Comparison of ENCODE assay signal across 8 cellular contexts in genomic region chr16:11251525-11252481, GRCh38. TPM values are rescaled to one million over a fixed set of nuclear protein-coding genes. Genes with fewer than 3 reads are reported as not detected.
DNase-seq lines count a peak whose midpoint lies in the region; ATAC-seq and TF ChIP-seq lines count a peak whose summit lies in the region.

No MANE protein-coding gene starts in this region.

- CTCF ChIA-PET in HEK293 (lab: Yijun Ruan, JAX) = interaction anchor here (1.6 kb wide), 1 partner anchor 298 kb away, joined by 5 read pairs; no protein-coding TSS in a partner anchor

- POLR2A ChIA-PET in HEK293 (lab: Yijun Ruan, JAX) = interaction anchor here (0.5 kb wide), 1 partner anchor 95 kb away, joined by 6 read pairs; no protein-coding TSS in a partner anchor

- H3K36me3 ChIP-seq in HEK293 (ENCODE audit: control insufficient read depth in 2 of 2, insufficient read depth in 1 of 2, low read length in 2 of 2) = no peaks in the 10 kb centered on the region
- H3K36me3 ChIP-seq in gastrocnemius medialis = no peaks in the 10 kb centered on the region

- H3K27ac ChIP-seq in HEK293 (ENCODE audit: extremely low read depth, low read depth, low read length) (no peak overlapping the region), foreskin keratinocyte (no peak overlapping the region), gastrocnemius medialis (no peak overlapping the region)

- H3K4me3 ChIP-seq in HEK293 (ENCODE audit: low read depth, low read length) (no peak overlapping the region), fibroblast of villous mesenchyme (ENCODE audit: low read depth, low read length) (peak overlapping the region; percentile 76), gastrocnemius medialis (no peak overlapping the region)

- intact Hi-C loops in gastrocnemius medialis (cut with DNase I; ENCODE audit: low total_unique reads) = loop anchor here (10.0 kb wide), 1 partner anchor 507 kb away; the partner anchor contains the start of gene NUBP1

- H3K27me3 ChIP-seq in foreskin keratinocyte (no peaks in the 10 kb centered on the region), gastrocnemius medialis (no peaks in the 10 kb centered on the region)

- TF ChIP-seq CTCF in HEK293 (tag by site-specific recombination; IDR thresholded peaks at IDR 0.05) = no peak
- TF ChIP-seq CTCF in fibroblast of villous mesenchyme (IDR thresholded peaks at IDR 0.05; ENCODE audit: insufficient read depth, low read depth, low read length) = no peak
- no peak for TF ChIP-seq CTCF in foreskin keratinocyte (conservative IDR thresholded peaks at IDR 0.05)
- TF ChIP-seq CTCF in gastrocnemius medialis (IDR thresholded peaks at IDR 0.05 in 4 of 5, conservative IDR thresholded peaks at IDR 0.05 in 1 of 5) = no peak

- H3K9me3 ChIP-seq in HEK293 (ENCODE audit: control insufficient read depth, insufficient read depth, low read depth, low read length) = no peaks in the 10 kb centered on the region
- no peaks in the 10 kb centered on the region for H3K9me3 ChIP-seq in gastrocnemius medialis

- H3K4me1 ChIP-seq in HEK293 (ENCODE audit: control insufficient read depth, insufficient read depth, low read length) = peaks cover 2% of the 10 kb centered on the region; the same call in 1 of the 2 replicates
- H3K4me1 ChIP-seq in foreskin keratinocyte = peaks cover 5% of the 10 kb centered on the region
- peaks cover 7% of the 10 kb centered on the region in 2 donors for H3K4me1 ChIP-seq in gastrocnemius medialis

- in situ Hi-C loops in gastrocnemius medialis (cut with MboI; ENCODE audit: low sequenced_read_pairs in 4 of 4) = no loop called here

- peak; percentile 67 for DNase-seq in activated CD8-positive, alpha-beta memory T cell treated with anti-CD3 and anti-CD28 coated beads, Interleukin-2, amount 50 U/mL, for 1 hour (ENCODE audit: extremely low read depth)
- DNase-seq in fibroblast of villous mesenchyme (ENCODE audit: low read depth) (peak; percentile 65), foreskin keratinocyte (no peak), gastrocnemius medialis (no peak)
- peak; percentile 66 for DNase-seq in stimulated activated CD8-positive, alpha-beta memory T cell treated with anti-CD3 and anti-CD28 coated beads, Interleukin-7, amount 100 ng/mL, for 24 hours (ENCODE audit: low read depth)

- ATAC-seq in foreskin keratinocyte (no peak), esophagus mucosa (no peak), GM18907 (IDR thresholded peaks at IDR 0.05; ENCODE audit: unreplicated experiment) (no peak), gastrocnemius medialis (no peak)

- no peak for TF ChIP-seq POLR2A in gastrocnemius medialis (IDR thresholded peaks at IDR 0.05)

TF ChIP-seq in HEK293, 187 proteins besides CTCF, POLR2A, EP300 and RAD21 (continues in another document):
- TF ChIP-seq ZNF112 (tag by site-specific recombination; IDR thresholded peaks at IDR 0.05) (no peak), ZNF416 (tag by site-specific recombination; IDR thresholded peaks at IDR 0.05) (no peak), ZBTB44 (tag by site-specific recombination; IDR thresholded peaks at IDR 0.05) (no peak), KLF9 (tag by site-specific recombination; IDR thresholded peaks at IDR 0.05; ENCODE audit: low read depth) (no peak), ZNF2 (tag by site-specific recombination; IDR thresholded peaks at IDR 0.05) (no peak), PBX3 (CRISPR knock-in tag; IDR thresholded peaks at IDR 0.05) (no peak), ZNF292 (tag by site-specific recombination; IDR thresholded peaks at IDR 0.05; ENCODE audit: borderline replicate concordance, low read depth) (no peak), ZNF169 (tag by site-specific recombination; IDR thresholded peaks at IDR 0.05) (no peak), ZNF433 (tag by site-specific recombination; IDR thresholded peaks at IDR 0.05; ENCODE audit: low read depth) (no peak), REPIN1 (tag by site-specific recombination; IDR thresholded peaks at IDR 0.05; ENCODE audit: low read depth) (no peak), KLF16 (tag by site-specific recombination; IDR thresholded peaks at IDR 0.05) (no peak), ZNF23 (tag by site-specific recombination; IDR thresholded peaks at IDR 0.05; ENCODE audit: borderline replicate concordance) (no peak)
- TF ChIP-seq, protein P1, sequence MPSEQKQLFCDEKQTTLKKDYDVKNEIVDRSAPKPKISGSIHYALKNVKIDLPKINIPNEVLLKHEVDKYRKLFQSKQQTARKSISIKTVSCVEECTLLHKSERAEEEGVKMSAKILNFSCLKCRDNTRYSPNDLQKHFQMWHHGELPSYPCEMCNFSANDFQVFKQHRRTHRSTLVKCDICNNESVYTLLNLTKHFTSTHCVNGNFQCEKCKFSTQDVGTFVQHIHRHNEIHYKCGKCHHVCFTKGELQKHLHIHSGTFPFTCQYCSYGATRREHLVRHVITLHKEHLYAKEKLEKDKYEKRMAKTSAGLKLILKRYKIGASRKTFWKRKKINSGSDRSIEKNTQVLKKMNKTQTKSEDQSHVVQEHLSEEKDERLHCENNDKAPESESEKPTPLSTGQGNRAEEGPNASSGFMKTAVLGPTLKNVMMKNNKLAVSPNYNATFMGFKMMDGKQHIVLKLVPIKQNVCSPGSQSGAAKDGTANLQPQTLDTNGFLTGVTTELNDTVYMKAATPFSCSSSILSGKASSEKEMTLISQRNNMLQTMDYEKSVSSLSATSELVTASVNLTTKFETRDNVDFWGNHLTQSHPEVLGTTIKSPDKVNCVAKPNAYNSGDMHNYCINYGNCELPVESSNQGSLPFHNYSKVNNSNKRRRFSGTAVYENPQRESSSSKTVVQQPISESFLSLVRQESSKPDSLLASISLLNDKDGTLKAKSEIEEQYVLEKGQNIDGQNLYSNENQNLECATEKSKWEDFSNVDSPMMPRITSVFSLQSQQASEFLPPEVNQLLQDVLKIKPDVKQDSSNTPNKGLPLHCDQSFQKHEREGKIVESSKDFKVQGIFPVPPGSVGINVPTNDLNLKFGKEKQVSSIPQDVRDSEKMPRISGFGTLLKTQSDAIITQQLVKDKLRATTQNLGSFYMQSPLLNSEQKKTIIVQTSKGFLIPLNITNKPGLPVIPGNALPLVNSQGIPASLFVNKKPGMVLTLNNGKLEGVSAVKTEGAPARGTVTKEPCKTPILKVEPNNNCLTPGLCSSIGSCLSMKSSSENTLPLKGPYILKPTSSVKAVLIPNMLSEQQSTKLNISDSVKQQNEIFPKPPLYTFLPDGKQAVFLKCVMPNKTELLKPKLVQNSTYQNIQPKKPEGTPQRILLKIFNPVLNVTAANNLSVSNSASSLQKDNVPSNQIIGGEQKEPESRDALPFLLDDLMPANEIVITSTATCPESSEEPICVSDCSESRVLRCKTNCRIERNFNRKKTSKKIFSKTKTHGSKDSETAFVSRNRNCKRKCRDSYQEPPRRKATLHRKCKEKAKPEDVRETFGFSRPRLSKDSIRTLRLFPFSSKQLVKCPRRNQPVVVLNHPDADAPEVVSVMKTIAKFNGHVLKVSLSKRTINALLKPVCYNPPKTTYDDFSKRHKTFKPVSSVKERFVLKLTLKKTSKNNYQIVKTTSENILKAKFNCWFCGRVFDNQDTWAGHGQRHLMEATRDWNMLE (tag by site-specific recombination; conservative IDR thresholded peaks at IDR 0.05; ENCODE audit: low read depth) = no peak

RNA-seq across cellular contexts. Expression of gene SOCS1, which starts 4.2 kb away (rescaled TPM):
- 18.4 and 29.4 TPM in 2 replicates for total RNA-seq in fibroblast of villous mesenchyme
- 5.2 and 6.3 TPM in 2 replicates for total RNA-seq in foreskin keratinocyte
- polyA plus RNA-seq in foreskin keratinocyte = 8.8 and 13.1 TPM in 2 replicates
- total RNA-seq in esophagus mucosa = 2.8 TPM
- 1 to 10 TPM; 1.1 to 5.5 (median 3.1) TPM for total RNA-seq in gastrocnemius medialis

RNA-seq across cellular contexts. Expression of gene TNP2, which starts 17.3 kb away (rescaled TPM):
- total RNA-seq in fibroblast of villous mesenchyme = not detected in 2 replicates
- not detected in 2 replicates for total RNA-seq in foreskin keratinocyte
- polyA plus RNA-seq in foreskin keratinocyte = not detected in 2 replicates
- not detected for total RNA-seq in esophagus mucosa
- not detected for total RNA-seq in gastrocnemius medialis

RNA-seq across cellular contexts. Expression of gene PRM3, which starts 21.6 kb away (rescaled TPM):
- total RNA-seq in fibroblast of villous mesenchyme (not detected in 2 replicates), foreskin keratinocyte (not detected in 2 replicates), esophagus mucosa (not detected), gastrocnemius medialis (not detected)
- polyA plus RNA-seq in foreskin keratinocyte = not detected in 2 replicates

RNA-seq across cellular contexts. Expression of gene PRM2, which starts 24.5 kb away (rescaled TPM):
- total RNA-seq in fibroblast of villous mesenchyme = not detected in 2 replicates
- total RNA-seq in foreskin keratinocyte = not detected in 2 replicates
- polyA plus RNA-seq in foreskin keratinocyte = not detected in 2 replicates
- not detected for total RNA-seq in esophagus mucosa
- not detected for total RNA-seq in gastrocnemius medialis

RNA-seq across cellular contexts. Expression of gene PRM1, which starts 29.3 kb away (rescaled TPM):
- not detected in 2 replicates for total RNA-seq in fibroblast of villous mesenchyme
- total RNA-seq in foreskin keratinocyte = not detected in 2 replicates
- not detected in 2 replicates for polyA plus RNA-seq in foreskin keratinocyte
- total RNA-seq in esophagus mucosa = not detected
- not detected for total RNA-seq in gastrocnemius medialis

Comparison
In these comparisons a context has a peak if more than half of its experiments do, and no peak if none do; other contexts are left out.
1. DNase-seq: peak in activated CD8-positive, alpha-beta memory T cell treated with anti-CD3 and anti-CD28 coated beads, Interleukin-2, amount 50 U/mL, for 1 hour (single experiment), fibroblast of villous mesenchyme (single experiment) and stimulated activated CD8-positive, alpha-beta memory T cell treated with anti-CD3 and anti-CD28 coated beads, Interleukin-7, amount 100 ng/mL, for 24 hours (single experiment); none in foreskin keratinocyte (0 of 2) and gastrocnemius medialis (0 of 2).